In genomic region chr6:134230940-134231339, GRCh38 we compare ENCODE assay signal across 17 cellular contexts.
"Had no signal": no experiment of that assay in that cellular context is flagged by ENCODE, and none has a peak within 500 bp of the region (broad histone marks: within the 10 kb centered on the region; RNA-seq: fewer than 3 reads in every experiment).

No MANE protein-coding gene starts in this region.

- DNase-seq: activated CD4-positive, alpha-beta T cell treated with anti-CD3 and anti-CD28 coated beads, Interleukin-2, amount 10 ng/mL, durations not matched to agents 24 days and 14 days; activated CD8-positive, alpha-beta T cell treated with anti-CD3 and anti-CD28 coated beads for 36 hours; activated naive CD4-positive, alpha-beta T cell treated with Interleukin-2 at 50 U/mL for 16 hours; activated T-cell treated with anti-CD3 and anti-CD28 coated beads, Interleukin-2, amount 50 U/mL, for 24 hours; foreskin melanocyte; glutamatergic neuron; midbrain; nephron progenitor cell; occipital lobe; retina; stimulated activated CD4-positive, alpha-beta T cell treated with anti-CD3 and anti-CD28 coated beads, Interleukin-12 subunit alpha, Interleukin-12 subunit beta, amount 100 ng/mL, for 4 hours; stimulated activated CD4-positive, alpha-beta T cell treated with anti-CD3 and anti-CD28 coated beads, Interleukin-1b, Interleukin-23, amount 100 ng/mL, for 48 hours; stimulated activated CD8-positive, alpha-beta memory T cell treated with anti-CD3 and anti-CD28 coated beads, Interleukin-4, amount 100 ng/mL, for 48 hours; stimulated activated naive CD4-positive, alpha-beta T cell treated with Interleukin-2 at 50 U/mL for 16 hours; thyroid gland had no signal

- H3K4me1 Mint-ChIP-seq: nephron progenitor cell had no signal

- H3K9me3 Mint-ChIP-seq: activated T-cell treated with anti-CD3 and anti-CD28 coated beads, Interleukin-2, amount 50 U/mL, for 24 hours; activated T-helper 2 cell treated with anti-CD3 and anti-CD28 coated beads, Interferon-gamma antibody, Interleukin-2, Interleukin-4, amounts not matched to agents 10 μg/mL and 5 μg/mL and 100 μg/mL, durations not matched to agents 14 hours and 24 hours and 36 hours; nephron progenitor cell had no signal

- H3K9me3 ChIP-seq: thyroid gland had no signal

- H3K36me3 ChIP-seq: thyroid gland had no signal

- H3K27ac Mint-ChIP-seq: activated CD4-positive, alpha-beta T cell treated with anti-CD3 and anti-CD28 coated beads, Interleukin-2, amount 10 ng/mL, durations not matched to agents 24 days and 14 days; activated T-cell treated with anti-CD3 and anti-CD28 coated beads, Interleukin-2, amount 50 U/mL, for 24 hours; activated T-helper 2 cell treated with anti-CD3 and anti-CD28 coated beads, Interferon-gamma antibody, Interleukin-2, Interleukin-4, amounts not matched to agents 10 μg/mL and 5 μg/mL and 100 μg/mL, durations not matched to agents 14 hours and 24 hours and 36 hours had no signal

- ATAC-seq: activated CD8-positive, alpha-beta T cell treated with anti-CD3 and anti-CD28 coated beads for 36 hours had no signal

- H3K27me3 ChIP-seq: thyroid gland had no signal

- H3K4me3 Mint-ChIP-seq: activated CD4-positive, alpha-beta T cell treated with anti-CD3 and anti-CD28 coated beads, Interleukin-2, amount 10 ng/mL, durations not matched to agents 24 days and 14 days; activated CD8-positive, alpha-beta T cell treated with anti-CD3 and anti-CD28 coated beads for 36 hours; activated T-cell treated with anti-CD3 and anti-CD28 coated beads, Interleukin-2, amount 50 U/mL, for 24 hours; nephron progenitor cell had no signal

- H3K4me1 ChIP-seq: thyroid gland had no signal

- H3K4me3 ChIP-seq: lung, thyroid gland had no signal

- H3K27ac ChIP-seq: thyroid gland had no signal

- H3K27me3 Mint-ChIP-seq: activated CD4-positive, alpha-beta T cell treated with anti-CD3 and anti-CD28 coated beads, Interleukin-2, amount 10 ng/mL, durations not matched to agents 24 days and 14 days; activated CD8-positive, alpha-beta T cell treated with anti-CD3 and anti-CD28 coated beads for 36 hours; activated T-cell treated with anti-CD3 and anti-CD28 coated beads, Interleukin-2, amount 50 U/mL, for 24 hours had no signal
